29 cellular contexts compared by ENCODE assay signal in genomic region chr7:49937608-49938007, GRCh38.
"Had no signal": no experiment of that assay in that cellular context is flagged by ENCODE, and none has a peak within 500 bp of the region (broad histone marks: within the 10 kb centered on the region; RNA-seq: fewer than 3 reads in every experiment).

No MANE protein-coding gene starts in this region.

- H3K9ac ChIP-seq: KMS-11 had no signal

- H2AFZ ChIP-seq: PC-9 had no signal

- H3K9me3 ChIP-seq: SJCRH30 had no signal

- H3K27me3 ChIP-seq: Peyer's patch, SJCRH30 had no signal

- H3K27me3 Mint-ChIP-seq: IgD-negative memory B cell had no signal

- H3K4me3 ChIP-seq: K562, PC-9, Peyer's patch, SJCRH30 had no signal

- H3K4me1 ChIP-seq: Peyer's patch, SJCRH30 had no signal

- H3K27ac Mint-ChIP-seq: IgD-negative memory B cell had no signal

- H3K4me2 ChIP-seq: KMS-11, PC-9 had no signal

- H3K4me3 Mint-ChIP-seq: IgD-negative memory B cell had no signal

- DNase-seq: Kasumi-1; MM.1S; NCI-H1092; NCI-H1105 treated with DMSO at 0.1 percent for 48 hours; NCI-H1417 treated with DMSO at 0.1 percent for 48 hours; NCI-H146; NCI-H1694 treated with DMSO at 0.1 percent for 48 hours; NCI-H1930; NCI-H2081; NCI-H2107; NCI-H226; NCI-H446; NCI-H510A; NCI-H524 treated with DMSO at 0.1 percent for 48 hours; NCI-H69; NCI-H774; NK-92 treated with Interleukin-12 subunit alpha and Interleukin-12 subunit beta, amount 100 ng/mL, for 24 hours; OCI-M1; PC-9; Peyer's patch; SHP77 treated with DMSO at 0.1 percent for 48 hours; SJCRH30; T-helper 1 cell had no signal

- H3K4me1 Mint-ChIP-seq: IgD-negative memory B cell had no signal

- H3K36me3 ChIP-seq: Peyer's patch, SJCRH30 had no signal

- ATAC-seq: K562, Right ventricle myocardium inferior, SK-N-SH treated with all-trans-retinoic acid at 6 μM for 48 hours had no signal

- H3K36me3 Mint-ChIP-seq: IgD-negative memory B cell had no signal

- H3K27ac ChIP-seq: HL-60, KMS-11, PC-9, Peyer's patch, SJCRH30 had no signal
